Comparison of ENCODE assay signal across 20 cellular contexts in the genomic region with DNA sequence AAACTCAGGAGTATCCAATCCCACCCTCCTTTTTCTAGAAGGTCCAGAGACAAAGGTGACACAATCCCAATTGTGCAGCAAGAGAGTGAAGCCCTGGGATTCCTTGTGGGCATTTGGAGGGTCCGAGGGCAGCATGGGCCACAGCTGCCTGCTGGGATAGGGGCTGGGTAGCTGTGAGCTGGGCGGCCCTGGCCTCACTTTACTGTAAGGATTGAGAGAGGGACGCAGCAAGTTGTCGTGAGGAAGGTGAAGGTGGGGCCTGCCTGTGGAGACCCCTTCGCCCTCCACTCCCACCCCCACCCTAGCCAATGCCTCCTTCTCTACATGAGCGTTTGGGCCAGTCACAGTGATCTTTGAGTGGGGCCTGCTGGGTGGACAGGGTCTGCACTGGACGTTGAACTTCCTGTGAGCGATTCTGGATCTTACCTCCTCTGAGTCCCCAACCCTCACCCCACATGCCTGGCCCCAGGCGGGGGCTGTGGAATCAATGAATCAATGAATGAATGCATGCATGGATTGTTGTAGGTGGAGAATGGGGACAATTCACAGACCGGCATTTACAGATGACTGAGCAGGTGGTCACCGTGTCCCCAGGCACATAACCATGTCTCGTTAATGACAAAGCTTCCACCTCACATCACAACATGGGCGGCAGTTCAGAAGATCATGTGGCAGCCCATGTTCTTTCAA.
DNase-seq lines count a peak whose midpoint lies in the region; ATAC-seq, FAIRE-seq and TF ChIP-seq lines count a peak whose summit lies in the region.
"Had no signal": no experiment of that assay in that cellular context is flagged by ENCODE, and none has a peak within 500 bp of the region (broad histone marks: within the 10 kb centered on the region; RNA-seq: fewer than 3 reads in every experiment).

No MANE protein-coding gene starts in this region.

- peak; percentile 62 for DNase-seq in Right ventricle myocardium inferior (ENCODE audit: missing footprints)
- no peak for DNase-seq in left ventricle myocardium inferior
- no peak for DNase-seq in HTR-8/SVneo (ENCODE audit: insufficient read length, low spot score)
- DNase-seq in glutamatergic neuron = peak; percentile 3
- DNase-seq in spleen = peak; percentile 49
- no peak for DNase-seq in H4 (ENCODE audit: low spot score)
- no peak for DNase-seq in NOMO-1 treated with dmso at 0.1 percent for 144 hours (lab: John Stamatoyannopoulos, UW; ENCODE audit: unreplicated experiment)
- no peak for DNase-seq in T-helper 9 cell
- DNase-seq: AML-193; CD4-positive, alpha-beta T cell; DMS153; DMS79; GDM1 had no signal

- no peak overlapping the region for H3K27ac Mint-ChIP-seq in glutamatergic neuron (ENCODE audit: unreplicated experiment)
- H3K27ac Mint-ChIP-seq: CD4-positive, alpha-beta T cell had no signal

- WGBS in spleen, 5 donors = 89 to 95% (median 95%) methylated on average over 10 to 13 of the region's 13 CpGs

- H3K4me1 ChIP-seq in left ventricle myocardium inferior (no peaks in the 10 kb centered on the region), spleen (no peaks in the 10 kb centered on the region)

- H3K27ac ChIP-seq in left ventricle myocardium inferior (replicated peaks) = no peak overlapping the region
- no peak overlapping the region for H3K27ac ChIP-seq in spleen
- H3K27ac ChIP-seq: 22Rv1, A549, C4-2B, GM23248 had no signal

- no peaks in the 10 kb centered on the region for H3K9me3 Mint-ChIP-seq in glutamatergic neuron (ENCODE audit: unreplicated experiment)

- H3K36me3 Mint-ChIP-seq in glutamatergic neuron (ENCODE audit: unreplicated experiment) = no peaks in the 10 kb centered on the region

- H3K4me1 Mint-ChIP-seq in glutamatergic neuron (ENCODE audit: low read depth, unreplicated experiment) = peaks cover 4% of the 10 kb centered on the region

- TF ChIP-seq CTCF in left ventricle myocardium inferior (IDR thresholded peaks at IDR 0.05; ENCODE audit: borderline replicate concordance) (no peak), glutamatergic neuron (IDR thresholded peaks at IDR 0.05; ENCODE audit: partially characterized antibody, unreplicated experiment) (no peak), spleen (IDR thresholded peaks at IDR 0.05 in 8 of 11, conservative IDR thresholded peaks at IDR 0.05 in 3 of 11) (no peak)

- no peak for ATAC-seq in Right ventricle myocardium inferior

- intact Hi-C loops in Right ventricle myocardium inferior (cut with DNase I) = no loop called here
- intact Hi-C loops in left ventricle myocardium inferior (cut with micrococcal nuclease) = no loop called here
- intact Hi-C loops in spleen (cut with DNase I; ENCODE audit: low total_unique reads) = no loop called here

- peaks cover 26% of the 10 kb centered on the region for H3K27me3 ChIP-seq in left ventricle myocardium inferior (ENCODE audit: low read depth)
- H3K27me3 ChIP-seq in spleen (replicated peaks in 1 of 7) = peaks cover 0 to 16% (median 0%) of the 10 kb centered on the region in 7 donors

- TF ChIP-seq POLR2A in spleen (IDR thresholded peaks at IDR 0.05) = no peak

- no peaks in the 10 kb centered on the region for H3K36me3 ChIP-seq in left ventricle myocardium inferior
- H3K36me3 ChIP-seq in spleen = no peaks in the 10 kb centered on the region

- FAIRE-seq in HTR-8/SVneo (lab: Jason Lieb, UNC) = peak; percentile 69
- FAIRE-seq: A549, GM12892, GM18507, H54 had no signal

- peaks cover 7% of the 10 kb centered on the region for H3K27me3 Mint-ChIP-seq in glutamatergic neuron (ENCODE audit: unreplicated experiment)

- no peak overlapping the region for H3K4me3 Mint-ChIP-seq in glutamatergic neuron (ENCODE audit: unreplicated experiment)
- H3K4me3 Mint-ChIP-seq: CD4-positive, alpha-beta T cell had no signal

- H3K9me3 ChIP-seq in left ventricle myocardium inferior (replicated peaks) = peaks cover 13% of the 10 kb centered on the region
- peaks cover 0 to 19% (median 16%) of the 10 kb centered on the region in 8 donors for H3K9me3 ChIP-seq in spleen

- no peak overlapping the region for H3K4me3 ChIP-seq in left ventricle myocardium inferior
- no peak overlapping the region for H3K4me3 ChIP-seq in spleen
- H3K4me3 ChIP-seq: A549, GM23248 had no signal

Comparison
In these comparisons a context has a peak if more than half of its experiments do, and no peak if none do; other contexts are left out.
1. DNase-seq: peak in Right ventricle myocardium inferior (single experiment), glutamatergic neuron (single experiment) and spleen (single experiment); none in left ventricle myocardium inferior (single experiment), HTR-8/SVneo (single experiment), H4 (single experiment), NOMO-1 treated with dmso at 0.1 percent for 144 hours (single experiment) and T-helper 9 cell (single experiment).